ENCODE assay signal across 24 cellular contexts in genomic region chr18:68608861-68609465, GRCh38.
A peak's percentile ranks its signal among the peaks of the same experiment; 100 is the strongest.
DNase-seq lines count a peak whose midpoint lies in the region; ATAC-seq and TF ChIP-seq lines count a peak whose summit lies in the region.
"Had no signal": no experiment of that assay in that cellular context is flagged by ENCODE, and none has a peak within 500 bp of the region (broad histone marks: within the 10 kb centered on the region; RNA-seq: fewer than 3 reads in every experiment).

No MANE protein-coding gene starts in this region.

- no peak overlapping the region for H3K27ac ChIP-seq in foreskin keratinocyte
- H3K27ac ChIP-seq: 22Rv1 had no signal

- H3K27ac Mint-ChIP-seq in type B pancreatic cell (peak overlapping the region; percentile 40), CD14-positive monocyte (no peak overlapping the region)
- H3K27ac Mint-ChIP-seq: CD4-positive, CD25-positive, alpha-beta regulatory T cell had no signal

- H3K4me1 Mint-ChIP-seq in type B pancreatic cell (ENCODE audit: unreplicated experiment) (no peaks in the 10 kb centered on the region), CD14-positive monocyte (no peaks in the 10 kb centered on the region)
- H3K4me1 Mint-ChIP-seq: CD4-positive, CD25-positive, alpha-beta regulatory T cell had no signal

- DNase-seq in NCI-H2171 treated with DMSO at 0.1 percent for 48 hours (lab: John Stamatoyannopoulos, UW), result peak; percentile 51
- DNase-seq in NCI-H2171 (lab: John Stamatoyannopoulos, UW), result no peak
- DNase-seq in NCI-H446 treated with DMSO at 0.1 percent for 48 hours (lab: John Stamatoyannopoulos, UW), result peak; percentile 40
- DNase-seq in foreskin keratinocyte, result peak; percentile 22 to 60
- no peak for DNase-seq in type B pancreatic cell (ENCODE audit: extremely low spot score, unreplicated experiment)
- DNase-seq in 8988T, result no peak
- no peak for DNase-seq in ecto neural progenitor cell (ENCODE audit: low spot score)
- DNase-seq in CD14-positive monocyte (ENCODE audit: low spot score), result no peak
- DNase-seq: ACHN; CD4-positive, CD25-positive, alpha-beta regulatory T cell; DMS53; GF-D8; GOT3; IMR-90; KG1; MM.1S; NCI-H2081; NCI-H345; NCI-H524 treated with DMSO at 0.1 percent for 48 hours; NCI-H774; SK-N-SH; SW 1271 had no signal

- ATAC-seq in foreskin keratinocyte, result no peak

- intact Hi-C loops in CD14-positive monocyte (cut with micrococcal nuclease), result no loop called here

- H3K27me3 Mint-ChIP-seq in type B pancreatic cell, result peaks cover 8% of the 10 kb centered on the region
- H3K27me3 Mint-ChIP-seq in CD14-positive monocyte (ENCODE audit: low read depth in 3 of 3), result peaks cover 1 to 2% (median 1%) of the 10 kb centered on the region in 3 donors
- H3K27me3 Mint-ChIP-seq: CD4-positive, CD25-positive, alpha-beta regulatory T cell had no signal

- TF ChIP-seq CTCF in foreskin keratinocyte (conservative IDR thresholded peaks at IDR 0.05) (no peak), type B pancreatic cell (conservative IDR thresholded peaks at IDR 0.05) (no peak), CD14-positive monocyte (IDR thresholded peaks at IDR 0.05) (no peak)

- H3K36me3 Mint-ChIP-seq in type B pancreatic cell (no peaks in the 10 kb centered on the region), CD14-positive monocyte (no peaks in the 10 kb centered on the region)
- H3K36me3 Mint-ChIP-seq: CD4-positive, CD25-positive, alpha-beta regulatory T cell had no signal

- no peak overlapping the region for H3K4me3 Mint-ChIP-seq in type B pancreatic cell
- no peak overlapping the region for H3K4me3 Mint-ChIP-seq in CD14-positive monocyte
- H3K4me3 Mint-ChIP-seq: CD4-positive, CD25-positive, alpha-beta regulatory T cell had no signal

- H3K27me3 ChIP-seq in foreskin keratinocyte, result no peaks in the 10 kb centered on the region

- no peaks in the 10 kb centered on the region for H3K4me1 ChIP-seq in foreskin keratinocyte
- H3K4me1 ChIP-seq: HAP-1 had no signal

- H3K9me3 Mint-ChIP-seq in type B pancreatic cell (peaks cover 9% of the 10 kb centered on the region), CD14-positive monocyte (peaks cover 0 to 2% (median 0%) of the 10 kb centered on the region in 7 donors)

Comparison
In these comparisons a context has a peak if more than half of its experiments do, and no peak if none do; other contexts are left out.
1. DNase-seq: peak in NCI-H2171 treated with DMSO at 0.1 percent for 48 hours (single experiment), NCI-H446 treated with DMSO at 0.1 percent for 48 hours (single experiment) and foreskin keratinocyte (2 of 2); none in NCI-H2171 (single experiment), type B pancreatic cell (single experiment), 8988T (single experiment), ecto neural progenitor cell (single experiment) and CD14-positive monocyte (single experiment).